ENCODE assay signal across 1 cellular context in genomic region chr15:53918180-53919079, GRCh38.
TF ChIP-seq lines count a peak whose summit lies in the region.

No MANE protein-coding gene starts in this region.

TF ChIP-seq in HepG2, 621 proteins besides CTCF, POLR2A, EP300 and RAD21 (continued from another document and continues in another):
- TF ChIP-seq ARID4A (CRISPR knock-in tag; IDR thresholded peaks at IDR 0.05; ENCODE audit: borderline replicate concordance) (no peak), POGZ (CRISPR knock-in tag; IDR thresholded peaks at IDR 0.05) (0 out of 2 replicates have a peak, but pooled peaks have one; percentile 16), FOXP1 (IDR thresholded peaks at IDR 0.05) (peak; percentile 97), FOXP1 (CRISPR knock-in tag; IDR thresholded peaks at IDR 0.05) (peak; percentile 95), ZNF17 (CRISPR knock-in tag; IDR thresholded peaks at IDR 0.05) (no peak), RFX1 (IDR thresholded peaks at IDR 0.05) (no peak), BCL6 (CRISPR knock-in tag; IDR thresholded peaks at IDR 0.05) (0 out of 2 replicates have a peak, but pooled peaks have one; percentile 25), ATF1 (CRISPR knock-in tag; IDR thresholded peaks at IDR 0.05) (no peak), STAT6 (CRISPR knock-in tag; IDR thresholded peaks at IDR 0.05; ENCODE audit: borderline replicate concordance) (no peak), IRX3 (CRISPR knock-in tag; IDR thresholded peaks at IDR 0.05; ENCODE audit: borderline replicate concordance, low read depth) (no peak), ZNF24 (IDR thresholded peaks at IDR 0.05) (no peak), ZMAT5 (CRISPR knock-in tag; IDR thresholded peaks at IDR 0.05; ENCODE audit: borderline replicate concordance, low read depth) (no peak), ZNF878 (CRISPR knock-in tag; IDR thresholded peaks at IDR 0.05) (peak; percentile 47; the same call in 1 of the 2 replicates), ZNF605 (CRISPR knock-in tag; IDR thresholded peaks at IDR 0.05) (0 out of 2 replicates have a peak, but pooled peaks have one; percentile 32), ZNF496 (CRISPR knock-in tag; IDR thresholded peaks at IDR 0.05; ENCODE audit: insufficient replicate concordance) (no peak), ZEB1 (IDR thresholded peaks at IDR 0.05; ENCODE audit: insufficient replicate concordance, low read depth) (no peak), ZNF34 (CRISPR knock-in tag; IDR thresholded peaks at IDR 0.05; ENCODE audit: borderline replicate concordance) (no peak), NR2F6 (IDR thresholded peaks at IDR 0.05) (peak; percentile 66), NR2F6 (CRISPR knock-in tag; IDR thresholded peaks at IDR 0.05) (no peak), ZMYM4 (CRISPR knock-in tag; IDR thresholded peaks at IDR 0.05) (no peak), ZNF780A (CRISPR knock-in tag; IDR thresholded peaks at IDR 0.05) (no peak), KLF15 (CRISPR knock-in tag; IDR thresholded peaks at IDR 0.05; ENCODE audit: borderline replicate concordance) (no peak), CEBPG (CRISPR knock-in tag; IDR thresholded peaks at IDR 0.05) (0 out of 2 replicates have a peak, but pooled peaks have one; percentile 7), ZSCAN29 (CRISPR knock-in tag; conservative IDR thresholded peaks at IDR 0.05) (no peak), ZNF768 (CRISPR knock-in tag; IDR thresholded peaks at IDR 0.05) (no peak), ZNF337 (CRISPR knock-in tag; IDR thresholded peaks at IDR 0.05; ENCODE audit: borderline replicate concordance, low read depth) (no peak), ZNF749 (CRISPR knock-in tag; IDR thresholded peaks at IDR 0.05; ENCODE audit: borderline replicate concordance) (no peak), MBNL3 (CRISPR knock-in tag; conservative IDR thresholded peaks at IDR 0.05) (no peak), SP2 (CRISPR knock-in tag; IDR thresholded peaks at IDR 0.05) (no peak), NPAS2 (CRISPR knock-in tag; IDR thresholded peaks at IDR 0.05; ENCODE audit: borderline replicate concordance) (no peak), RFX5 (IDR thresholded peaks at IDR 0.05; ENCODE audit: low read depth, low read length) (no peak), PLRG1 (conservative IDR thresholded peaks at IDR 0.05) (no peak), ZNF383 (CRISPR knock-in tag; IDR thresholded peaks at IDR 0.05; ENCODE audit: borderline replicate concordance) (no peak), ZNF282 (IDR thresholded peaks at IDR 0.05; ENCODE audit: partially characterized antibody) (no peak), ZNF580 (CRISPR knock-in tag; IDR thresholded peaks at IDR 0.05; ENCODE audit: borderline replicate concordance, low read depth) (no peak), FOXA3 (CRISPR knock-in tag; IDR thresholded peaks at IDR 0.05) (peak; percentile 32; the same call in 1 of the 2 replicates), PTBP1 (IDR thresholded peaks at IDR 0.05; ENCODE audit: low read depth, low read length, poor library complexity, severe bottlenecking) (no peak), ESRRA (CRISPR knock-in tag; IDR thresholded peaks at IDR 0.05; ENCODE audit: low read depth) (0 out of 2 replicates have a peak, but pooled peaks have one; percentile 5), MXD1 (CRISPR knock-in tag; IDR thresholded peaks at IDR 0.05) (no peak), DZIP1 (CRISPR knock-in tag; IDR thresholded peaks at IDR 0.05) (no peak), NR2F2 (IDR thresholded peaks at IDR 0.05; ENCODE audit: borderline replicate concordance, low read depth) (peak; percentile 34; the same call in 1 of the 2 replicates), ZNF703 (CRISPR knock-in tag; IDR thresholded peaks at IDR 0.05; ENCODE audit: borderline replicate concordance) (no peak), SAP130 (CRISPR knock-in tag; IDR thresholded peaks at IDR 0.05; ENCODE audit: low read depth) (peak; percentile 23; the same call in 1 of the 2 replicates), SP5 (CRISPR knock-in tag; IDR thresholded peaks at IDR 0.05; ENCODE audit: borderline replicate concordance, low read depth) (no peak), RFXAP (CRISPR knock-in tag; IDR thresholded peaks at IDR 0.05; ENCODE audit: borderline replicate concordance) (no peak), PITX1 (CRISPR knock-in tag; IDR thresholded peaks at IDR 0.05) (no peak), ZNF746 (CRISPR knock-in tag; IDR thresholded peaks at IDR 0.05) (no peak), NR2F1 (CRISPR knock-in tag; IDR thresholded peaks at IDR 0.05) (peak; percentile 23 to 90; a peak in 2 of 4 replicates), ZFAT (CRISPR knock-in tag; conservative IDR thresholded peaks at IDR 0.05) (no peak), ZNF570 (CRISPR knock-in tag; IDR thresholded peaks at IDR 0.05; ENCODE audit: borderline replicate concordance) (no peak), MIER2 (CRISPR knock-in tag; IDR thresholded peaks at IDR 0.05) (no peak), POLR2AphosphoS2 (IDR thresholded peaks at IDR 0.05; ENCODE audit: low read depth, low read length) (no peak), ZNF20 (CRISPR knock-in tag; IDR thresholded peaks at IDR 0.05) (no peak), MXD4 (CRISPR knock-in tag; IDR thresholded peaks at IDR 0.05) (no peak), ZNF75D (CRISPR knock-in tag; IDR thresholded peaks at IDR 0.05; ENCODE audit: borderline replicate concordance) (no peak), ZNF121 (CRISPR knock-in tag; IDR thresholded peaks at IDR 0.05) (no peak), ZNF598 (CRISPR knock-in tag; IDR thresholded peaks at IDR 0.05; ENCODE audit: borderline replicate concordance) (no peak), FOXK2 (IDR thresholded peaks at IDR 0.05) (no peak), ZGPAT (CRISPR knock-in tag; IDR thresholded peaks at IDR 0.05) (peak; percentile 39; the same call in 1 of the 2 replicates), ZHX1 (CRISPR knock-in tag; IDR thresholded peaks at IDR 0.05; ENCODE audit: low read depth) (no peak), JUNB (CRISPR knock-in tag; IDR thresholded peaks at IDR 0.05; ENCODE audit: borderline replicate concordance) (no peak), ZNF781 (CRISPR knock-in tag; IDR thresholded peaks at IDR 0.05; ENCODE audit: borderline replicate concordance, not compliant biosample characterization) (no peak), ZNF7 (CRISPR knock-in tag; IDR thresholded peaks at IDR 0.05) (no peak)
